1 cellular context compared by ENCODE assay signal in genomic region chr20:46954490-46955038, GRCh38.
TF ChIP-seq lines count a peak whose summit lies in the region.

No MANE protein-coding gene starts in this region.

TF ChIP-seq in IMR-90, 13 proteins besides CTCF, POLR2A, EP300 and RAD21:
- TF ChIP-seq MAFK (IDR thresholded peaks at IDR 0.05; ENCODE audit: low read depth, low read length) (peak; percentile 48), RFX5 (IDR thresholded peaks at IDR 0.05; ENCODE audit: low read depth, low read length) (no peak), CHD1 (IDR thresholded peaks at IDR 0.05; ENCODE audit: low read depth, low read length) (no peak), CEBPB (IDR thresholded peaks at IDR 0.05; ENCODE audit: low read depth, low read length) (peak; percentile 95), NFE2L2 (IDR thresholded peaks at IDR 0.05; ENCODE audit: low read depth, low read length) (no peak), MAZ (IDR thresholded peaks at IDR 0.05; ENCODE audit: borderline replicate concordance, low read depth, low read length) (peak; percentile 51; the same call in 1 of the 2 replicates), BHLHE40 (IDR thresholded peaks at IDR 0.05; ENCODE audit: low read depth, low read length) (peak; percentile 80), FOS (IDR thresholded peaks at IDR 0.05; ENCODE audit: low read depth, low read length) (peak; percentile 96), SMC3 (IDR thresholded peaks at IDR 0.05; ENCODE audit: low read depth, low read length) (0 out of 2 replicates have a peak, but pooled peaks have one; percentile 11), ELK1 (IDR thresholded peaks at IDR 0.05; ENCODE audit: borderline replicate concordance, low read depth, low read length) (no peak), USF2 (IDR thresholded peaks at IDR 0.05; ENCODE audit: low read depth, low read length) (no peak), RCOR1 (IDR thresholded peaks at IDR 0.05; ENCODE audit: insufficient replicate concordance, low read length) (peak; percentile 95), MXI1 (IDR thresholded peaks at IDR 0.05; ENCODE audit: borderline replicate concordance, low read depth, low read length) (0 out of 2 replicates have a peak, but pooled peaks have one; percentile 24)
